Comparison of ENCODE assay signal across 20 cellular contexts in genomic region chr14:36618641-36619040, GRCh38. TPM values are rescaled to one million over a fixed set of nuclear protein-coding genes. Genes with fewer than 3 reads are reported as not detected.
A peak's percentile ranks its signal among the peaks of the same experiment; 100 is the strongest.
DNase-seq lines count a peak whose midpoint lies in the region; ATAC-seq and TF ChIP-seq lines count a peak whose summit lies in the region.
"Had no signal": no experiment of that assay in that cellular context is flagged by ENCODE, and none has a peak within 500 bp of the region (broad histone marks: within the 10 kb centered on the region; RNA-seq: fewer than 3 reads in every experiment).

No MANE protein-coding gene starts in this region.

- H3K4me3 ChIP-seq in GM23248 (no peak overlapping the region), SK-N-MC (peak overlapping the region; percentile 36)

- H3K36me3 ChIP-seq in GM23248 (ENCODE audit: low read depth) (no peaks in the 10 kb centered on the region), SK-N-MC (ENCODE audit: insufficient read depth, low read length) (no peaks in the 10 kb centered on the region)

- H3K27ac ChIP-seq in GM23248: no peak overlapping the region
- H3K27ac ChIP-seq in SK-N-MC: 0 out of 2 replicates have a peak overlapping the region, but pooled peaks have one; percentile 44
- H3K27ac ChIP-seq: C4-2B had no signal

- H3K9me3 Mint-ChIP-seq in glutamatergic neuron (ENCODE audit: unreplicated experiment): no peaks in the 10 kb centered on the region
- H3K9me3 Mint-ChIP-seq: HFFc6 had no signal

- H3K4me2 ChIP-seq in GM23248 (ENCODE audit: unreplicated experiment): no peak overlapping the region

- 0 out of 2 replicates have a peak, but pooled peaks cover 4% of the 10 kb centered on the region for H3K27me3 ChIP-seq in GM23248 (replicated peaks; ENCODE audit: insufficient read depth)

- peaks cover 9% of the 10 kb centered on the region for H3K4me1 Mint-ChIP-seq in glutamatergic neuron (ENCODE audit: low read depth, unreplicated experiment)

- no peak overlapping the region for H3K27ac Mint-ChIP-seq in glutamatergic neuron (ENCODE audit: unreplicated experiment)
- H3K27ac Mint-ChIP-seq: CD4-positive, alpha-beta T cell; HFFc6 had no signal

- no peak for TF ChIP-seq CTCF in glutamatergic neuron (IDR thresholded peaks at IDR 0.05; ENCODE audit: partially characterized antibody, unreplicated experiment)

- H3K9me3 ChIP-seq in GM23248 (ENCODE audit: low read depth): no peaks in the 10 kb centered on the region
- no peaks in the 10 kb centered on the region for H3K9me3 ChIP-seq in SK-N-MC (ENCODE audit: low read depth, low read length)

- peaks cover 7% of the 10 kb centered on the region for H3K27me3 Mint-ChIP-seq in glutamatergic neuron (ENCODE audit: unreplicated experiment)
- H3K27me3 Mint-ChIP-seq: CD4-positive, alpha-beta T cell had no signal

- H3K4me3 Mint-ChIP-seq in glutamatergic neuron (ENCODE audit: unreplicated experiment): no peak overlapping the region
- H3K4me3 Mint-ChIP-seq: CD4-positive, alpha-beta T cell; HFFc6 had no signal

- DNase-seq in GM23248: peak; percentile 3
- DNase-seq in M059J (ENCODE audit: low read depth): peak; percentile 22
- DNase-seq in SK-N-MC (ENCODE audit: low read depth, low spot score): no peak
- DNase-seq in fibroblast of peridontal ligament (ENCODE audit: extremely low read depth): peak; percentile 58
- DNase-seq in glutamatergic neuron: no peak
- DNase-seq in left colon: no peak
- DNase-seq: ACHN; AML-193; Caco-2; CD4-positive, alpha-beta T cell; GF-D8; GOT3; H7; HFFc6; KG1 had no signal

- H4K20me1 ChIP-seq in GM23248 (ENCODE audit: insufficient read depth): no peaks in the 10 kb centered on the region

- in situ Hi-C loops in GM23248 (cut with MboI): no loop called here

- H3K9ac ChIP-seq in GM23248 (no peak overlapping the region), SK-N-MC (ENCODE audit: insufficient read length) (no peak overlapping the region)

- no peaks in the 10 kb centered on the region for H3F3A ChIP-seq in GM23248 (ENCODE audit: insufficient read depth)

- no peaks in the 10 kb centered on the region for H3K79me2 ChIP-seq in GM23248 (ENCODE audit: insufficient read depth)

- ATAC-seq in GM19397 (IDR thresholded peaks at IDR 0.05; ENCODE audit: unreplicated experiment) (no peak), HG03432 (IDR thresholded peaks at IDR 0.05; ENCODE audit: unreplicated experiment) (no peak), left colon (no peak)
- ATAC-seq: HCT116 had no signal

- intact Hi-C loops in left colon (cut with DNase I, micrococcal nuclease): no loop called here

- no peak overlapping the region for H2AFZ ChIP-seq in GM23248

- WGBS in GM23248 (ENCODE audit: low coverage in 1 of 2, low lambda C conversion rate in 2 of 2, missing lambda C conversion rate in 2 of 2), 2 experiments: 0% methylated on average over 2 of the region's 2 CpGs

- no peaks in the 10 kb centered on the region for H3K4me1 ChIP-seq in GM23248 (ENCODE audit: insufficient read depth)
- H3K4me1 ChIP-seq: Caco-2 had no signal

- H3K9me2 ChIP-seq in GM23248 (ENCODE audit: insufficient read depth): no peaks in the 10 kb centered on the region

- no peaks in the 10 kb centered on the region for H3K36me3 Mint-ChIP-seq in glutamatergic neuron (ENCODE audit: unreplicated experiment)

RNA-seq across cellular contexts. Expression of gene NKX2-8, which starts 36.2 kb away (rescaled TPM):
- total RNA-seq in GM23248 (2014; rRNA removed; shearing (Covaris generic)): not detected in 2 replicates
- polyA plus RNA-seq in GM23248 (2016; fragmentation: Nextera tagmentation; extraction: Ambion mirVana): not detected in 2 replicates
- total RNA-seq in M059J (2014; rRNA removed; shearing (Covaris generic)): not detected in 2 replicates
- total RNA-seq in glutamatergic neuron (ENCODE audit: unreplicated experiment) (not detected), left colon (not detected)
- total RNA-seq: CD4-positive, alpha-beta T cell; H7; HFFc6 had no signal
- polyA plus RNA-seq: BJ had no signal

RNA-seq across cellular contexts. Expression of gene PAX9, which starts 43.0 kb away (rescaled TPM):
- total RNA-seq in GM23248 (2014; rRNA removed; shearing (Covaris generic)): not detected in 2 replicates
- polyA plus RNA-seq in GM23248 (2016; fragmentation: Nextera tagmentation; extraction: Ambion mirVana): 0.05 and 0.19 TPM in 2 replicates
- total RNA-seq in M059J (2014; rRNA removed; shearing (Covaris generic)): 1.7 and 2.2 TPM in 2 replicates
- total RNA-seq in glutamatergic neuron (ENCODE audit: unreplicated experiment): not detected
- total RNA-seq in left colon: under 1 TPM; 0.22 to 0.24 TPM
- total RNA-seq: CD4-positive, alpha-beta T cell; H7 had no signal
- polyA plus RNA-seq: BJ had no signal

Comparison
In these comparisons a context has a peak if more than half of its experiments do, and no peak if none do; other contexts are left out.
1. DNase-seq: peak in GM23248 (single experiment), M059J (single experiment) and fibroblast of peridontal ligament (single experiment); none in SK-N-MC (single experiment), glutamatergic neuron (single experiment) and left colon (0 of 2).